ENCODE assay signal across 19 cellular contexts in genomic region chr1:151405167-151405951, GRCh38. TPM values are rescaled to one million over a fixed set of nuclear protein-coding genes. Genes with fewer than 3 reads are reported as not detected.
DNase-seq lines count a peak whose midpoint lies in the region; ATAC-seq and TF ChIP-seq lines count a peak whose summit lies in the region.
"Had no signal": no experiment of that assay in that cellular context is flagged by ENCODE, and none has a peak within 500 bp of the region (broad histone marks: within the 10 kb centered on the region; RNA-seq: fewer than 3 reads in every experiment).

No MANE protein-coding gene starts in this region.

- no peaks in the 10 kb centered on the region for H3K27me3 Mint-ChIP-seq in natural killer cell treated with Interleukin-12 subunit alpha and Interleukin-12 subunit beta and Interleukin-15 and Interleukin-18, amount 100 ng/mL, for 72 hours
- no peaks in the 10 kb centered on the region for H3K27me3 Mint-ChIP-seq in natural killer cell (ENCODE audit: low read depth in 2 of 2)
- no peaks in the 10 kb centered on the region for H3K27me3 Mint-ChIP-seq in activated B cell treated with CpG ODN at 0.5 μM for 24 hours

- no peaks in the 10 kb centered on the region for H3K9me3 Mint-ChIP-seq in natural killer cell treated with Interleukin-12 subunit alpha and Interleukin-12 subunit beta and Interleukin-15 and Interleukin-18, amount 100 ng/mL, for 72 hours
- H3K9me3 Mint-ChIP-seq in natural killer cell (no peaks in the 10 kb centered on the region), activated B cell treated with CpG ODN at 0.5 μM for 24 hours (no peaks in the 10 kb centered on the region)

- TF ChIP-seq CTCF in natural killer cell (IDR thresholded peaks at IDR 0.05) (no peak), activated B cell treated with CpG ODN at 0.5 μM for 24 hours (IDR thresholded peaks at IDR 0.05) (no peak), tibial nerve (IDR thresholded peaks at IDR 0.05) (no peak)

- ATAC-seq in natural killer cell treated with Interleukin-12 subunit alpha and Interleukin-12 subunit beta and Interleukin-15 and Interleukin-18, amount 100 ng/mL, for 72 hours = peak; percentile 20 to 28
- no peak for ATAC-seq in natural killer cell
- ATAC-seq in activated B cell treated with CpG ODN at 0.5 μM for 24 hours (ENCODE audit: low read depth) = no peak
- ATAC-seq in left ventricle myocardium superior = peak; percentile 66
- ATAC-seq: psoas muscle had no signal

- no peaks in the 10 kb centered on the region for H3K9me3 ChIP-seq in tibial nerve
- H3K9me3 ChIP-seq: psoas muscle, spleen, suprapubic skin had no signal

- no peak overlapping the region for H3K4me3 Mint-ChIP-seq in natural killer cell treated with Interleukin-12 subunit alpha and Interleukin-12 subunit beta and Interleukin-15 and Interleukin-18, amount 100 ng/mL, for 72 hours
- no peak overlapping the region for H3K4me3 Mint-ChIP-seq in natural killer cell
- no peak overlapping the region for H3K4me3 Mint-ChIP-seq in activated B cell treated with CpG ODN at 0.5 μM for 24 hours

- peaks cover 0 to 25% (median 8%) of the 10 kb centered on the region in 4 donors for H3K4me1 ChIP-seq in tibial nerve

- intact Hi-C loops in natural killer cell (cut with micrococcal nuclease) (no loop called here), activated B cell treated with CpG ODN at 0.5 μM for 24 hours (cut with micrococcal nuclease) (no loop called here), left ventricle myocardium superior (cut with micrococcal nuclease) (no loop called here)

- CTCF ChIA-PET in activated B cell treated with CpG ODN at 0.5 μM for 24 hours (lab: Charles Lee) = interaction anchor here (1.2 to 1.3 kb wide), 2 partner anchors 78 to 104 kb away, joined by 3 read pairs; partner anchors contain the start of gene PI4KB

- no peak for TF ChIP-seq POLR2A in tibial nerve (IDR thresholded peaks at IDR 0.05)

- peaks cover 62% of the 10 kb centered on the region for H3K36me3 Mint-ChIP-seq in natural killer cell treated with Interleukin-12 subunit alpha and Interleukin-12 subunit beta and Interleukin-15 and Interleukin-18, amount 100 ng/mL, for 72 hours
- H3K36me3 Mint-ChIP-seq in natural killer cell = no peaks in the 10 kb centered on the region
- H3K36me3 Mint-ChIP-seq in activated B cell treated with CpG ODN at 0.5 μM for 24 hours (ENCODE audit: low read depth) = peaks cover 92% of the 10 kb centered on the region

- H3K4me1 Mint-ChIP-seq in natural killer cell treated with Interleukin-12 subunit alpha and Interleukin-12 subunit beta and Interleukin-15 and Interleukin-18, amount 100 ng/mL, for 72 hours (ENCODE audit: low read depth in 2 of 2) = peaks cover 17 to 28% of the 10 kb centered on the region in 2 donors
- H3K4me1 Mint-ChIP-seq in natural killer cell = peaks cover 7% of the 10 kb centered on the region in 2 donors
- peaks cover 12% of the 10 kb centered on the region for H3K4me1 Mint-ChIP-seq in activated B cell treated with CpG ODN at 0.5 μM for 24 hours

- peak overlapping the region in 2 of 4 donors; percentile 63 to 78 for H3K27ac ChIP-seq in tibial nerve
- H3K27ac ChIP-seq: coronary artery, psoas muscle, suprapubic skin had no signal

- WGBS in tibial nerve, 2 donors = 80 to 86% methylated on average over 14 of the region's 14 CpGs

- no peak overlapping the region for H3K4me3 ChIP-seq in tibial nerve
- H3K4me3 ChIP-seq: coronary artery, psoas muscle, spleen, suprapubic skin had no signal

- no peak for DNase-seq in natural killer cell treated with Interleukin-12 subunit alpha and Interleukin-12 subunit beta and Interleukin-15 and Interleukin-18, amount 100 ng/mL, for 72 hours (ENCODE audit: low spot score)
- DNase-seq in natural killer cell (no peak), activated B cell treated with CpG ODN at 0.5 μM for 24 hours (no peak), left ventricle myocardium superior (peak; percentile 35), tibial nerve (ENCODE audit: low spot score in 2 of 2) (no peak), GOT3 (lab: John Stamatoyannopoulos, UW) (no peak), NCI-H146 (lab: John Stamatoyannopoulos, UW) (no peak)
- DNase-seq: activated CD4-positive, alpha-beta T cell treated with anti-CD3 and anti-CD28 coated beads for 48 hours; activated naive CD4-positive, alpha-beta T cell treated with Interleukin-2 at 50 U/mL for 16 hours; DND-41; foreskin fibroblast; kidney glomerular epithelial cell; NCI-H510A treated with DMSO at 0.1 percent for 48 hours; psoas muscle; spleen; stimulated activated CD8-positive, alpha-beta memory T cell treated with anti-CD3 and anti-CD28 coated beads, Interleukin-4, amount 100 ng/mL, for 48 hours; SW 1271 had no signal

- H3K27ac Mint-ChIP-seq in natural killer cell treated with Interleukin-12 subunit alpha and Interleukin-12 subunit beta and Interleukin-15 and Interleukin-18, amount 100 ng/mL, for 72 hours = peak overlapping the region in 1 of 2 donors; percentile 34
- H3K27ac Mint-ChIP-seq in natural killer cell (no peak overlapping the region), activated B cell treated with CpG ODN at 0.5 μM for 24 hours (peak overlapping the region; percentile 6)

- POLR2A ChIA-PET in activated B cell treated with CpG ODN at 0.5 μM for 24 hours (lab: Charles Lee) = no interaction called here

- no peak for TF ChIP-seq EP300 in tibial nerve (IDR thresholded peaks at IDR 0.05)

- H3K36me3 ChIP-seq in tibial nerve = peaks cover 0 to 93% (median 40%) of the 10 kb centered on the region in 3 donors

- H3K27me3 ChIP-seq in tibial nerve = no peaks in the 10 kb centered on the region
- H3K27me3 ChIP-seq: spleen, suprapubic skin had no signal

RNA-seq across cellular contexts. Expression of gene PSMB4, which starts 6.0 kb away (rescaled TPM):
- total RNA-seq in natural killer cell treated with Interleukin-12 subunit alpha and Interleukin-12 subunit beta and Interleukin-15 and Interleukin-18, amount 100 ng/mL, for 72 hours = 100 to 1,000 TPM; 375 to 427 TPM
- total RNA-seq in natural killer cell = 100 to 1,000 TPM; 291 to 313 (median 297) TPM
- total RNA-seq in activated B cell treated with CpG ODN at 0.5 μM for 24 hours = 310 and 330 TPM in 2 replicates
- total RNA-seq in left ventricle myocardium superior = 175 TPM
- total RNA-seq in tibial nerve = 100 to 1,000 TPM; 219 to 267 (median 232) TPM

RNA-seq across cellular contexts. Expression of gene SELENBP1, which starts 32.9 kb away (rescaled TPM):
- not detected for total RNA-seq in natural killer cell treated with Interleukin-12 subunit alpha and Interleukin-12 subunit beta and Interleukin-15 and Interleukin-18, amount 100 ng/mL, for 72 hours
- total RNA-seq in natural killer cell (not detected), activated B cell treated with CpG ODN at 0.5 μM for 24 hours (not detected in 2 replicates), left ventricle myocardium superior (99.1 TPM), tibial nerve (100 to 1,000 TPM in 3 of 4 donors, 10 to 100 TPM in 1; 65.7 to 159 (median 130) TPM)

RNA-seq across cellular contexts. Expression of gene POGZ, which starts 53.9 kb away (rescaled TPM):
- total RNA-seq in natural killer cell treated with Interleukin-12 subunit alpha and Interleukin-12 subunit beta and Interleukin-15 and Interleukin-18, amount 100 ng/mL, for 72 hours = 100 to 1,000 TPM in 1 of 2 donors, 10 to 100 TPM in 1; 74.9 to 127 TPM
- total RNA-seq in natural killer cell (100 to 1,000 TPM; 106 to 129 (median 121) TPM), activated B cell treated with CpG ODN at 0.5 μM for 24 hours (121 and 135 TPM in 2 replicates), left ventricle myocardium superior (46.1 TPM), tibial nerve (10 to 100 TPM; 67.2 to 81.0 (median 72.7) TPM)

RNA-seq across cellular contexts. Expression of gene RFX5, which starts 58.3 kb away (rescaled TPM):
- total RNA-seq in natural killer cell treated with Interleukin-12 subunit alpha and Interleukin-12 subunit beta and Interleukin-15 and Interleukin-18, amount 100 ng/mL, for 72 hours = 10 to 100 TPM; 40.3 to 95.4 TPM
- total RNA-seq in natural killer cell (100 to 1,000 TPM in 2 of 3 donors, 10 to 100 TPM in 1; 72.6 to 111 (median 110) TPM), activated B cell treated with CpG ODN at 0.5 μM for 24 hours (222 and 262 TPM in 2 replicates), left ventricle myocardium superior (21.1 TPM), tibial nerve (10 to 100 TPM; 17.7 to 45.0 (median 32.8) TPM)

Comparison
In these comparisons a context has a peak if more than half of its experiments do, and no peak if none do; other contexts are left out.
1. ATAC-seq: peak in natural killer cell treated with Interleukin-12 subunit alpha and Interleukin-12 subunit beta and Interleukin-15 and Interleukin-18, amount 100 ng/mL, for 72 hours (2 of 2) and left ventricle myocardium superior (single experiment); none in natural killer cell (0 of 3) and activated B cell treated with CpG ODN at 0.5 μM for 24 hours (single experiment).
2. RNA of gene SELENBP1, which starts 32.9 kb away (total RNA-seq): 65.7 to 159 TPM in tibial nerve and 99.1 TPM in left ventricle myocardium superior (single experiment); not detected in activated B cell treated with CpG ODN at 0.5 μM for 24 hours, not detected in natural killer cell treated with Interleukin-12 subunit alpha and Interleukin-12 subunit beta and Interleukin-15 and Interleukin-18, amount 100 ng/mL, for 72 hours and not detected in natural killer cell; every median in the first group is over 10 times any median in the second.